Comparison of ENCODE assay signal across 23 cellular contexts in genomic region chr2:227237786-227238185, GRCh38.
"Had no signal": no experiment of that assay in that cellular context is flagged by ENCODE, and none has a peak within 500 bp of the region (broad histone marks: within the 10 kb centered on the region; RNA-seq: fewer than 3 reads in every experiment).

No MANE protein-coding gene starts in this region.

- ATAC-seq: gastroesophageal sphincter; natural killer cell treated with Interleukin-12 subunit alpha and Interleukin-12 subunit beta and Interleukin-15 and Interleukin-18, amount 100 ng/mL, for 72 hours; sciatic nerve; stimulated activated effector memory CD8-positive, alpha-beta T cell treated with anti-CD3 and anti-CD28 coated beads, Interleukin-12 subunit alpha, Interleukin-12 subunit beta, amount 100 ng/mL, for 72 hours had no signal

- H3K36me3 Mint-ChIP-seq: immature natural killer cell; naive B cell; natural killer cell treated with Interleukin-12 subunit alpha and Interleukin-12 subunit beta and Interleukin-15 and Interleukin-18, amount 100 ng/mL, for 72 hours; stimulated activated effector memory CD8-positive, alpha-beta T cell treated with anti-CD3 and anti-CD28 coated beads, Interleukin-12 subunit alpha, Interleukin-12 subunit beta, amount 100 ng/mL, for 72 hours had no signal

- H3K36me3 ChIP-seq: esophagus muscularis mucosa, gastroesophageal sphincter, right atrium auricular region, stomach, thyroid gland, vagina had no signal

- H3K4me3 Mint-ChIP-seq: endodermal cell; immature natural killer cell; memory B cell; naive B cell; natural killer cell treated with Interleukin-12 subunit alpha and Interleukin-12 subunit beta and Interleukin-15 and Interleukin-18, amount 100 ng/mL, for 72 hours; neural crest cell; stimulated activated effector memory CD8-positive, alpha-beta T cell treated with anti-CD3 and anti-CD28 coated beads, Interleukin-12 subunit alpha, Interleukin-12 subunit beta, amount 100 ng/mL, for 72 hours had no signal

- H3K9me3 ChIP-seq: esophagus muscularis mucosa, gastroesophageal sphincter, heart right ventricle, mucosa of descending colon, right atrium auricular region, stomach, thyroid gland, vagina had no signal

- H3K4me1 Mint-ChIP-seq: immature natural killer cell; memory B cell; naive B cell; neural crest cell; stimulated activated effector memory CD8-positive, alpha-beta T cell treated with anti-CD3 and anti-CD28 coated beads, Interleukin-12 subunit alpha, Interleukin-12 subunit beta, amount 100 ng/mL, for 72 hours had no signal

- DNase-seq: cortex of kidney had no signal

- H3K27me3 Mint-ChIP-seq: memory B cell had no signal

- H3K4me1 ChIP-seq: foreskin keratinocyte, heart right ventricle, parathyroid adenoma, right atrium auricular region, vagina had no signal

- H3K27me3 ChIP-seq: foreskin keratinocyte, heart right ventricle, right atrium auricular region, thyroid gland, vagina had no signal

- H3K27ac Mint-ChIP-seq: endodermal cell; immature natural killer cell; memory B cell; natural killer cell treated with Interleukin-12 subunit alpha and Interleukin-12 subunit beta and Interleukin-15 and Interleukin-18, amount 100 ng/mL, for 72 hours; progenitor cell of endocrine pancreas; stimulated activated effector memory CD8-positive, alpha-beta T cell treated with anti-CD3 and anti-CD28 coated beads, Interleukin-12 subunit alpha, Interleukin-12 subunit beta, amount 100 ng/mL, for 72 hours had no signal

- H3K4me3 ChIP-seq: dorsolateral prefrontal cortex, esophagus muscularis mucosa, gastroesophageal sphincter, heart right ventricle, lung, mucosa of descending colon, right atrium auricular region, stomach, thyroid gland, vagina had no signal

- H3K27ac ChIP-seq: dorsolateral prefrontal cortex, epithelial cell of prostate, esophagus muscularis mucosa, foreskin keratinocyte, gastroesophageal sphincter, heart right ventricle, parathyroid adenoma, right atrium auricular region, stomach, thyroid gland, vagina had no signal

- H3K9me3 Mint-ChIP-seq: endodermal cell; immature natural killer cell; memory B cell; naive B cell; natural killer cell treated with Interleukin-12 subunit alpha and Interleukin-12 subunit beta and Interleukin-15 and Interleukin-18, amount 100 ng/mL, for 72 hours; neural crest cell; stimulated activated effector memory CD8-positive, alpha-beta T cell treated with anti-CD3 and anti-CD28 coated beads, Interleukin-12 subunit alpha, Interleukin-12 subunit beta, amount 100 ng/mL, for 72 hours had no signal
